14 cellular contexts compared by ENCODE assay signal in the genomic region with DNA sequence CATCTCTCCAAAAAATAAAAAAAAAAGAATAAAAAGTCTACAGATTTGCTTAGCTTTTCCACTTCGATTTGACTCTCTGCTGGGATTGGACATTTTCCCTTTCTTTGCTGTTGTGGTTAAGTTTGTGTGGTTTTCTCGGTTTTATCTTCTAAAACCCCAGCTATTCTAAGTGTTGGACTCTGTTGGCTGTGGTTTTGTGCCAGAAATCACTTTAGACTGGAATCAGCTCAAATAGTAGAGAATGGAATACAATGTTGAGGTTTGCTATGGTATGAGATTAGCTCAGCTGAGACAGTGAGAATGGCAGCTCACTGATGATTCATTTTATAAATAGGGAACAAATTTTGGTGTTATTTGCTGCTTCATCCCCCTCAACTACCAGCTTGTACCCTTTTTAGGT.
DNase-seq lines count a peak whose midpoint lies in the region; ATAC-seq, FAIRE-seq and TF ChIP-seq lines count a peak whose summit lies in the region.
"Had no signal": no experiment of that assay in that cellular context is flagged by ENCODE, and none has a peak within 500 bp of the region (broad histone marks: within the 10 kb centered on the region; RNA-seq: fewer than 3 reads in every experiment).

No MANE protein-coding gene starts in this region.

- peaks cover 16% of the 10 kb centered on the region for H3K4me1 ChIP-seq in GM23338 (ENCODE audit: insufficient read depth)

- peak; percentile 23 for FAIRE-seq in GM12891 (lab: Jason Lieb, UNC)

- H4K20me1 ChIP-seq in GM23338 (replicated peaks; ENCODE audit: insufficient read depth), result no peaks in the 10 kb centered on the region

- H3K4me2 ChIP-seq in GM23338, result no peak overlapping the region

- no peak overlapping the region for H3K27ac ChIP-seq in GM23338 (ENCODE audit: low read depth)
- H3K27ac ChIP-seq: cardiac muscle cell had no signal

- H2AFZ ChIP-seq in GM23338, result no peak overlapping the region

- H3K4me1 Mint-ChIP-seq in GM23338, result peaks cover 11% of the 10 kb centered on the region; the same call in 2 of the 3 replicates

- no peaks in the 10 kb centered on the region for H3K36me3 ChIP-seq in GM23338 (ENCODE audit: insufficient read depth)
- H3K36me3 ChIP-seq: cardiac muscle cell had no signal

- no peaks in the 10 kb centered on the region for H3F3A ChIP-seq in GM23338 (replicated peaks; ENCODE audit: low read depth)

- DNase-seq in GM12891 (ENCODE audit: insufficient read length, low spot score) (no peak), RPMI7951 (ENCODE audit: low read depth) (peak; percentile 47), fibroblast of mammary gland (ENCODE audit: low read depth) (peak; percentile 68), stromal cell of bone marrow (ENCODE audit: low read depth) (peak; percentile 69), GM23338 (ENCODE audit: low spot score) (no peak), NCI-H446 (lab: John Stamatoyannopoulos, UW) (no peak)
- DNase-seq: activated gamma-delta T cell; CD8-positive, alpha-beta memory T cell; effector memory CD4-positive, alpha-beta T cell; NCI-H2029; NCI-H526 treated with DMSO at 0.1 percent for 48 hours; stimulated activated naive CD4-positive, alpha-beta T cell treated with Interleukin-2 at 50 U/mL for 16 hours had no signal

- no peak for TF ChIP-seq POLR2A in GM12891 (IDR thresholded peaks at IDR 0.05; ENCODE audit: low read depth, low read length)

- TF ChIP-seq CTCF in fibroblast of mammary gland (conservative IDR thresholded peaks at IDR 0.05; ENCODE audit: control insufficient read depth, insufficient read depth, low read depth, low read length) (no peak), GM23338 (conservative IDR thresholded peaks at IDR 0.05; ENCODE audit: low read depth in 2 of 2) (no peak)

- H3K4me3 Mint-ChIP-seq in GM23338, result no peak overlapping the region
- H3K4me3 Mint-ChIP-seq: CD8-positive, alpha-beta memory T cell had no signal

- H3K27ac Mint-ChIP-seq in GM23338, result no peak overlapping the region

- H3K9me2 ChIP-seq in GM23338 (ENCODE audit: insufficient read depth), result peaks cover 9% of the 10 kb centered on the region; the same call in 1 of the 2 replicates

- no peaks in the 10 kb centered on the region; the same call in 2 of the 3 replicates for H3K36me3 Mint-ChIP-seq in GM23338 (ENCODE audit: low read depth)

- no peaks in the 10 kb centered on the region for H3K27me3 Mint-ChIP-seq in GM23338 (ENCODE audit: insufficient read depth, low read depth, poor library complexity)

- H3K27me3 ChIP-seq in GM23338 (ENCODE audit: insufficient read depth), result no peaks in the 10 kb centered on the region

- no peaks in the 10 kb centered on the region for H3K79me2 ChIP-seq in GM23338 (replicated peaks; ENCODE audit: insufficient read depth)

- H3K4me3 ChIP-seq in fibroblast of mammary gland (ENCODE audit: control insufficient read depth, low read depth, low read length), result no peak overlapping the region
- no peak overlapping the region for H3K4me3 ChIP-seq in GM23338
- H3K4me3 ChIP-seq: cardiac muscle cell had no signal

- H3K9me3 Mint-ChIP-seq in GM23338, result no peaks in the 10 kb centered on the region
- H3K9me3 Mint-ChIP-seq: CD8-positive, alpha-beta memory T cell had no signal

- ATAC-seq in GM23338 (no peak), HG03469 (IDR thresholded peaks at IDR 0.05; ENCODE audit: unreplicated experiment) (no peak)

TF ChIP-seq in GM12891, 5 proteins besides CTCF, POLR2A, EP300 and RAD21:
- no peak for TF ChIP-seq PAX5 (IDR thresholded peaks at IDR 0.05; ENCODE audit: insufficient read depth, low read length, severe bottlenecking)
- no peak for TF ChIP-seq SPI1 (IDR thresholded peaks at IDR 0.05; ENCODE audit: low read depth, low read length)
- no peak for TF ChIP-seq POLR2AphosphoS5 (IDR thresholded peaks at IDR 0.05; ENCODE audit: low read depth, low read length)
- TF ChIP-seq POU2F2 (IDR thresholded peaks at IDR 0.05; ENCODE audit: low read depth, low read length), result no peak
- no peak for TF ChIP-seq TAF1 (IDR thresholded peaks at IDR 0.05; ENCODE audit: low read depth, low read length)

TF ChIP-seq in GM23338, 12 proteins besides CTCF, POLR2A, EP300 and RAD21:
- TF ChIP-seq POLR2AphosphoS5 (IDR thresholded peaks at IDR 0.05; ENCODE audit: low read depth) (no peak), ZNF331 (CRISPR knock-in tag; IDR thresholded peaks at IDR 0.05; ENCODE audit: low read depth) (no peak), CREB1 (CRISPR knock-in tag; IDR thresholded peaks at IDR 0.05; ENCODE audit: low read depth) (no peak), JUNB (IDR thresholded peaks at IDR 0.05; ENCODE audit: unreplicated experiment) (no peak), STAT1 (IDR thresholded peaks at IDR 0.05; ENCODE audit: unreplicated experiment) (no peak), NANOG (IDR thresholded peaks at IDR 0.05; ENCODE audit: borderline replicate concordance) (no peak), ZNF114 (CRISPR knock-in tag; IDR thresholded peaks at IDR 0.05) (no peak), EZH2 (IDR thresholded peaks at IDR 0.05; ENCODE audit: low read depth, unreplicated experiment) (no peak), EZH2phosphoT487 (IDR thresholded peaks at IDR 0.05; ENCODE audit: unreplicated experiment) (no peak)
- TF ChIP-seq, protein P1, sequence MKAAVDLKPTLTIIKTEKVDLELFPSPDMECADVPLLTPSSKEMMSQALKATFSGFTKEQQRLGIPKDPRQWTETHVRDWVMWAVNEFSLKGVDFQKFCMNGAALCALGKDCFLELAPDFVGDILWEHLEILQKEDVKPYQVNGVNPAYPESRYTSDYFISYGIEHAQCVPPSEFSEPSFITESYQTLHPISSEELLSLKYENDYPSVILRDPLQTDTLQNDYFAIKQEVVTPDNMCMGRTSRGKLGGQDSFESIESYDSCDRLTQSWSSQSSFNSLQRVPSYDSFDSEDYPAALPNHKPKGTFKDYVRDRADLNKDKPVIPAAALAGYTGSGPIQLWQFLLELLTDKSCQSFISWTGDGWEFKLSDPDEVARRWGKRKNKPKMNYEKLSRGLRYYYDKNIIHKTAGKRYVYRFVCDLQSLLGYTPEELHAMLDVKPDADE (IDR thresholded peaks at IDR 0.05), result no peak
- TF ChIP-seq, protein P2, sequence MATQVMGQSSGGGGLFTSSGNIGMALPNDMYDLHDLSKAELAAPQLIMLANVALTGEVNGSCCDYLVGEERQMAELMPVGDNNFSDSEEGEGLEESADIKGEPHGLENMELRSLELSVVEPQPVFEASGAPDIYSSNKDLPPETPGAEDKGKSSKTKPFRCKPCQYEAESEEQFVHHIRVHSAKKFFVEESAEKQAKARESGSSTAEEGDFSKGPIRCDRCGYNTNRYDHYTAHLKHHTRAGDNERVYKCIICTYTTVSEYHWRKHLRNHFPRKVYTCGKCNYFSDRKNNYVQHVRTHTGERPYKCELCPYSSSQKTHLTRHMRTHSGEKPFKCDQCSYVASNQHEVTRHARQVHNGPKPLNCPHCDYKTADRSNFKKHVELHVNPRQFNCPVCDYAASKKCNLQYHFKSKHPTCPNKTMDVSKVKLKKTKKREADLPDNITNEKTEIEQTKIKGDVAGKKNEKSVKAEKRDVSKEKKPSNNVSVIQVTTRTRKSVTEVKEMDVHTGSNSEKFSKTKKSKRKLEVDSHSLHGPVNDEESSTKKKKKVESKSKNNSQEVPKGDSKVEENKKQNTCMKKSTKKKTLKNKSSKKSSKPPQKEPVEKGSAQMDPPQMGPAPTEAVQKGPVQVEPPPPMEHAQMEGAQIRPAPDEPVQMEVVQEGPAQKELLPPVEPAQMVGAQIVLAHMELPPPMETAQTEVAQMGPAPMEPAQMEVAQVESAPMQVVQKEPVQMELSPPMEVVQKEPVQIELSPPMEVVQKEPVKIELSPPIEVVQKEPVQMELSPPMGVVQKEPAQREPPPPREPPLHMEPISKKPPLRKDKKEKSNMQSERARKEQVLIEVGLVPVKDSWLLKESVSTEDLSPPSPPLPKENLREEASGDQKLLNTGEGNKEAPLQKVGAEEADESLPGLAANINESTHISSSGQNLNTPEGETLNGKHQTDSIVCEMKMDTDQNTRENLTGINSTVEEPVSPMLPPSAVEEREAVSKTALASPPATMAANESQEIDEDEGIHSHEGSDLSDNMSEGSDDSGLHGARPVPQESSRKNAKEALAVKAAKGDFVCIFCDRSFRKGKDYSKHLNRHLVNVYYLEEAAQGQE (IDR thresholded peaks at IDR 0.05; ENCODE audit: unreplicated experiment), result no peak

Comparison
In these comparisons a context has a peak if more than half of its experiments do, and no peak if none do; other contexts are left out.
1. DNase-seq: peak in RPMI7951 (single experiment), fibroblast of mammary gland (single experiment) and stromal cell of bone marrow (single experiment); none in GM12891 (single experiment), GM23338 (single experiment) and NCI-H446 (0 of 2).